ENCODE assay signal across 8 cellular contexts in the genomic region with DNA sequence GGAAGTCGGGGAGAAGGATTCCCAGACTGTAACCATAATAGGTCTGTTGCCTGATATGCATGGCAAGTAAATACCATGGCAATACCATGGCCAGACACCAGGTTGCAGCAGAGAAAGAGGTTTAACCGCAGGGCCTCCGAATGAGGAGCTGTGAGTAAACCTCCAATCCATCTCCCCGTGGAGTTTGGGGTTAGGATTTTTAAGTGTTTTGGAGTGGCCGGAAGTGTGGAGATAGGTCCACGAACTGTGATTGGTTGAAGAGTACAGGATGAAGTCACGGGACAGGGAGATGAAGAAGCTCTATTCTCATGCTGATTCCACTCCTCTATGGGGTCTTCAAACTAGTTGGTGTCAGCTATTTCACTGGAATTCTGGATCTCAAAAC.
A peak's percentile ranks its signal among the peaks of the same experiment; 100 is the strongest.
DNase-seq lines count a peak whose midpoint lies in the region; ATAC-seq and TF ChIP-seq lines count a peak whose summit lies in the region.

No MANE protein-coding gene starts in this region.

- in situ Hi-C loops in Caki2 (cut with HindIII; ENCODE audit: low pct_unique_long_range_greater_than_20kb, low sequenced_read_pairs): no loop called here

- peak; percentile 68 for DNase-seq in Caki2 (ENCODE audit: low read depth)
- peak; percentile 35 to 73 for DNase-seq in NCI-H446 (lab: John Stamatoyannopoulos, UW)
- DNase-seq in activated CD4-positive, alpha-beta memory T cell treated with anti-CD3 and anti-CD28 coated beads for 36 hours: peak; percentile 73
- DNase-seq in epithelial cell of esophagus (ENCODE audit: low read depth): peak; percentile 66
- peak; percentile 83 for DNase-seq in mucosa of gallbladder (ENCODE audit: low spot score)
- DNase-seq in stimulated activated naive CD4-positive, alpha-beta T cell treated with Interleukin-2 at 50 U/mL for 16 hours (lab: John Stamatoyannopoulos, UW): peak; percentile 17

- intact Hi-C loops in activated CD4-positive, alpha-beta memory T cell treated with anti-CD3 and anti-CD28 coated beads for 36 hours (cut with micrococcal nuclease): loop anchor here (1.0 kb wide), 1 partner anchor 193 kb away; no protein-coding TSS in a partner anchor

- no peaks in the 10 kb centered on the region for H3K27me3 Mint-ChIP-seq in activated CD4-positive, alpha-beta memory T cell treated with anti-CD3 and anti-CD28 coated beads for 36 hours

- peak; percentile 97 for ATAC-seq in GM19328 (IDR thresholded peaks at IDR 0.05; ENCODE audit: unreplicated experiment)
- ATAC-seq in HG03280 (IDR thresholded peaks at IDR 0.05; ENCODE audit: unreplicated experiment): peak; percentile 89

- TF ChIP-seq CTCF in epithelial cell of esophagus (IDR thresholded peaks at IDR 0.05; ENCODE audit: insufficient read depth, low read depth, low read length, missing control alignments): peak; percentile 84

- H3K4me3 ChIP-seq in epithelial cell of esophagus (ENCODE audit: low read length): no peak overlapping the region

- no peak overlapping the region for H3K27ac Mint-ChIP-seq in activated CD4-positive, alpha-beta memory T cell treated with anti-CD3 and anti-CD28 coated beads for 36 hours

- peaks cover 6% of the 10 kb centered on the region for H3K4me1 Mint-ChIP-seq in activated CD4-positive, alpha-beta memory T cell treated with anti-CD3 and anti-CD28 coated beads for 36 hours (ENCODE audit: low read depth)

- H3K36me3 Mint-ChIP-seq in activated CD4-positive, alpha-beta memory T cell treated with anti-CD3 and anti-CD28 coated beads for 36 hours: no peaks in the 10 kb centered on the region

- no peak overlapping the region for H3K4me3 Mint-ChIP-seq in activated CD4-positive, alpha-beta memory T cell treated with anti-CD3 and anti-CD28 coated beads for 36 hours

- CTCF ChIA-PET in activated CD4-positive, alpha-beta memory T cell treated with anti-CD3 and anti-CD28 coated beads for 36 hours (lab: Charles Lee): interaction anchor here (0.7 to 6.9 kb wide), 15 partner anchors 11 to 424 kb away, joined by 3 to 77 read pairs (median 4); partner anchors contain the start of gene FAM174B

- POLR2A ChIA-PET in activated CD4-positive, alpha-beta memory T cell treated with anti-CD3 and anti-CD28 coated beads for 36 hours (lab: Charles Lee): no interaction called here

- no peaks in the 10 kb centered on the region for H3K9me3 Mint-ChIP-seq in activated CD4-positive, alpha-beta memory T cell treated with anti-CD3 and anti-CD28 coated beads for 36 hours

Comparison
In these comparisons a context has a peak if more than half of its experiments do, and no peak if none do; other contexts are left out.
1. DNase-seq: peak in every context shown above with its lines; median percentile 83 in mucosa of gallbladder; 73 in activated CD4-positive, alpha-beta memory T cell treated with anti-CD3 and anti-CD28 coated beads for 36 hours; 68 in Caki2; 66 in epithelial cell of esophagus; 54 in NCI-H446; 17 in stimulated activated naive CD4-positive, alpha-beta T cell treated with Interleukin-2 at 50 U/mL for 16 hours.